ENCODE assay signal across 2 cellular contexts in genomic region chr10:117454502-117454901, GRCh38.
TF ChIP-seq lines count a peak whose summit lies in the region.

No MANE protein-coding gene starts in this region.

TF ChIP-seq in HepG2, 621 proteins besides CTCF, POLR2A, EP300 and RAD21 (continued from another document):
- TF ChIP-seq, protein P1, sequence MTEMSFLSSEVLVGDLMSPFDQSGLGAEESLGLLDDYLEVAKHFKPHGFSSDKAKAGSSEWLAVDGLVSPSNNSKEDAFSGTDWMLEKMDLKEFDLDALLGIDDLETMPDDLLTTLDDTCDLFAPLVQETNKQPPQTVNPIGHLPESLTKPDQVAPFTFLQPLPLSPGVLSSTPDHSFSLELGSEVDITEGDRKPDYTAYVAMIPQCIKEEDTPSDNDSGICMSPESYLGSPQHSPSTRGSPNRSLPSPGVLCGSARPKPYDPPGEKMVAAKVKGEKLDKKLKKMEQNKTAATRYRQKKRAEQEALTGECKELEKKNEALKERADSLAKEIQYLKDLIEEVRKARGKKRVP (CRISPR knock-in tag; IDR thresholded peaks at IDR 0.05), result peak in 1 of 2 experiments; percentile 20; a peak in 1 of 4 replicates
- peak; percentile 84 for TF ChIP-seq CEBPB (IDR thresholded peaks at IDR 0.05; ENCODE audit: borderline replicate concordance, low read depth, low read length)
- TF ChIP-seq RFXANK (CRISPR knock-in tag; IDR thresholded peaks at IDR 0.05), result no peak

TF ChIP-seq in GM23338, 12 proteins besides CTCF, POLR2A, EP300 and RAD21 (continued from another document):
- TF ChIP-seq, protein P2, sequence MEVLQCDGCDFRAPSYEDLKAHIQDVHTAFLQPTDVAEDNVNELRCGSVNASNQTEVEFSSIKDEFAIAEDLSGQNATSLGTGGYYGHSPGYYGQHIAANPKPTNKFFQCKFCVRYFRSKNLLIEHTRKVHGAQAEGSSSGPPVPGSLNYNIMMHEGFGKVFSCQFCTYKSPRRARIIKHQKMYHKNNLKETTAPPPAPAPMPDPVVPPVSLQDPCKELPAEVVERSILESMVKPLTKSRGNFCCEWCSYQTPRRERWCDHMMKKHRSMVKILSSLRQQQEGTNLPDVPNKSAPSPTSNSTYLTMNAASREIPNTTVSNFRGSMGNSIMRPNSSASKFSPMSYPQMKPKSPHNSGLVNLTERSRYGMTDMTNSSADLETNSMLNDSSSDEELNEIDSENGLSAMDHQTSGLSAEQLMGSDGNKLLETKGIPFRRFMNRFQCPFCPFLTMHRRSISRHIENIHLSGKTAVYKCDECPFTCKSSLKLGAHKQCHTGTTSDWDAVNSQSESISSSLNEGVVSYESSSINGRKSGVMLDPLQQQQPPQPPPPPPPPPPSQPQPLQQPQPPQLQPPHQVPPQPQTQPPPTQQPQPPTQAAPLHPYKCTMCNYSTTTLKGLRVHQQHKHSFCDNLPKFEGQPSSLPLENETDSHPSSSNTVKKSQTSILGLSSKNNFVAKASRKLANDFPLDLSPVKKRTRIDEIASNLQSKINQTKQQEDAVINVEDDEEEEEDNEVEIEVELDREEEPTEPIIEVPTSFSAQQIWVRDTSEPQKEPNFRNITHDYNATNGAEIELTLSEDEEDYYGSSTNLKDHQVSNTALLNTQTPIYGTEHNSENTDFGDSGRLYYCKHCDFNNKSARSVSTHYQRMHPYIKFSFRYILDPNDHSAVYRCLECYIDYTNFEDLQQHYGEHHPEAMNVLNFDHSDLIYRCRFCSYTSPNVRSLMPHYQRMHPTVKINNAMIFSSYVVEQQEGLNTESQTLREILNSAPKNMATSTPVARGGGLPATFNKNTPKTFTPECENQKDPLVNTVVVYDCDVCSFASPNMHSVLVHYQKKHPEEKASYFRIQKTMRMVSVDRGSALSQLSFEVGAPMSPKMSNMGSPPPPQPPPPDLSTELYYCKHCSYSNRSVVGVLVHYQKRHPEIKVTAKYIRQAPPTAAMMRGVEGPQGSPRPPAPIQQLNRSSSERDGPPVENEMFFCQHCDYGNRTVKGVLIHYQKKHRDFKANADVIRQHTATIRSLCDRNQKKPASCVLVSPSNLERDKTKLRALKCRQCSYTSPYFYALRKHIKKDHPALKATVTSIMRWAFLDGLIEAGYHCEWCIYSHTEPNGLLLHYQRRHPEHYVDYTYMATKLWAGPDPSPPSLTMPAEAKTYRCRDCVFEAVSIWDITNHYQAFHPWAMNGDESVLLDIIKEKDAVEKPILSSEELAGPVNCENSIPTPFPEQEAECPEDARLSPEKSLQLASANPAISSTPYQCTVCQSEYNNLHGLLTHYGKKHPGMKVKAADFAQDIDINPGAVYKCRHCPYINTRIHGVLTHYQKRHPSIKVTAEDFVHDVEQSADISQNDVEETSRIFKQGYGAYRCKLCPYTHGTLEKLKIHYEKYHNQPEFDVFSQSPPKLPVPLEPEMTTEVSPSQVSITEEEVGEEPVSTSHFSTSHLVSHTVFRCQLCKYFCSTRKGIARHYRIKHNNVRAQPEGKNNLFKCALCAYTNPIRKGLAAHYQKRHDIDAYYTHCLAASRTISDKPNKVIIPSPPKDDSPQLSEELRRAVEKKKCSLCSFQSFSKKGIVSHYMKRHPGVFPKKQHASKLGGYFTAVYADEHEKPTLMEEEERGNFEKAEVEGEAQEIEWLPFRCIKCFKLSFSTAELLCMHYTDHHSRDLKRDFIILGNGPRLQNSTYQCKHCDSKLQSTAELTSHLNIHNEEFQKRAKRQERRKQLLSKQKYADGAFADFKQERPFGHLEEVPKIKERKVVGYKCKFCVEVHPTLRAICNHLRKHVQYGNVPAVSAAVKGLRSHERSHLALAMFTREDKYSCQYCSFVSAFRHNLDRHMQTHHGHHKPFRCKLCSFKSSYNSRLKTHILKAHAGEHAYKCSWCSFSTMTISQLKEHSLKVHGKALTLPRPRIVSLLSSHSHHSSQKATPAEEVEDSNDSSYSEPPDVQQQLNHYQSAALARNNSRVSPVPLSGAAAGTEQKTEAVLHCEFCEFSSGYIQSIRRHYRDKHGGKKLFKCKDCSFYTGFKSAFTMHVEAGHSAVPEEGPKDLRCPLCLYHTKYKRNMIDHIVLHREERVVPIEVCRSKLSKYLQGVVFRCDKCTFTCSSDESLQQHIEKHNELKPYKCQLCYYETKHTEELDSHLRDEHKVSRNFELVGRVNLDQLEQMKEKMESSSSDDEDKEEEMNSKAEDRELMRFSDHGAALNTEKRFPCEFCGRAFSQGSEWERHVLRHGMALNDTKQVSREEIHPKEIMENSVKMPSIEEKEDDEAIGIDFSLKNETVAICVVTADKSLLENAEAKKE (CRISPR knock-in tag; IDR thresholded peaks at IDR 0.05), result no peak
- TF ChIP-seq CREB1 (CRISPR knock-in tag; IDR thresholded peaks at IDR 0.05; ENCODE audit: low read depth) (no peak), STAT1 (IDR thresholded peaks at IDR 0.05; ENCODE audit: unreplicated experiment) (no peak)
